8 cellular contexts compared by ENCODE assay signal in the genomic region with DNA sequence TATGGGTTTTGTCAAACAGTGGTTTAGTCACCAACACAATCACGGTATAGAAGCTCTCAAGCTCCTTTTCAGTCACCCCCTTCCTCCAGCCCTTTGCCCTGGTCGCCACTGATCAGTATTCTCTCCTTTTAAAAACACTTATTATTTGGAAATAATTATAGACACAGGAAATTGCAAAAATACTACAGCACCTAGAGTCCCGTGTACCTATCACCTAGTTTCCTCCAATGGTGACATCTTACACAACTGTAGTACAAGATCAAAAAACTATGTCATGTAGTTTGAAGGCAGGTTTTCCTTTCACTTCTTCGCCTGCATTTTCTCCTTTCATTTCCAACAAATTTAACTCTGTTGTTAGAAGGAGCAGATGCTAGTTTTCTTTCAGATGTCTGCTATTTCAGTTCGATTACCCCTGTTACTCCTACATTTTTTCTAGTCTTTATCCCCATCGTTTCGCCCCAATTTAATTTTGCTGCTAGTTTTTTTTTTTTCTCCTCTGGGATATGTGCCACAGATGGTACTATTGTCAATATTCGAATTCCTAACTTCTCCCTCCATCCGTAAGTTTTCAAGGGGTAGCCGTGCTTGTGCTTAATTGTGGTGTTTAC. TPM values are rescaled to one million over a fixed set of nuclear protein-coding genes. Genes with fewer than 3 reads are reported as not detected.
A peak's percentile ranks its signal among the peaks of the same experiment; 100 is the strongest.
DNase-seq lines count a peak whose midpoint lies in the region; ATAC-seq and TF ChIP-seq lines count a peak whose summit lies in the region.

No MANE protein-coding gene starts in this region.

- peaks cover 17% of the 10 kb centered on the region; the same call in 1 of the 2 replicates for H3K79me2 ChIP-seq in SK-N-SH (ENCODE audit: insufficient read depth)

- H3K9ac ChIP-seq in SK-N-SH (peak overlapping the region; percentile 94), mucosa of stomach (ENCODE audit: low read length) (peak overlapping the region; percentile 98)

- POLR2A ChIA-PET in SK-N-SH (lab: Yijun Ruan, JAX), result interaction anchor here (0.7 to 1.2 kb wide), 6 partner anchors 40 to 220 kb away, joined by 3 to 16 read pairs (median 7); a partner anchor contains a TSS

- peaks cover 0 to under 1% of the 10 kb centered on the region in 2 experiments for H3K36me3 ChIP-seq in SK-N-SH (replicated peaks in 1 of 2; ENCODE audit: control insufficient read depth in 1 of 2, insufficient read depth in 2 of 2, low read length in 1 of 2)
- no peaks in the 10 kb centered on the region for H3K36me3 ChIP-seq in effector memory CD4-positive, alpha-beta T cell (ENCODE audit: control insufficient read depth, insufficient read depth, low read length)
- H3K36me3 ChIP-seq in mucosa of stomach (ENCODE audit: control insufficient read depth, insufficient read depth, low read length), result no peaks in the 10 kb centered on the region
- no peaks in the 10 kb centered on the region for H3K36me3 ChIP-seq in aorta (ENCODE audit: control insufficient read depth in 1 of 2, insufficient read depth in 2 of 2, low read length in 1 of 2)

- intact Hi-C loops in aorta (cut with DNase I), result loop anchor here (2.0 to 10.0 kb wide), 6 partner anchors 114 to 456 kb away; a partner anchor contains a TSS

- no peak for TF ChIP-seq CTCF in SK-N-SH (IDR thresholded peaks at IDR 0.05)

- TF ChIP-seq RAD21 in SK-N-SH (IDR thresholded peaks at IDR 0.05; ENCODE audit: low read length), result 0 out of 2 replicates have a peak, but pooled peaks have one; percentile 7

- peak overlapping the region; percentile 89 for H2AFZ ChIP-seq in SK-N-SH (ENCODE audit: low read depth)

- H3K9me3 ChIP-seq in SK-N-SH, result no peaks in the 10 kb centered on the region
- no peaks in the 10 kb centered on the region for H3K9me3 ChIP-seq in effector memory CD4-positive, alpha-beta T cell (ENCODE audit: control insufficient read depth, low read length)
- no peaks in the 10 kb centered on the region for H3K9me3 ChIP-seq in mucosa of stomach (ENCODE audit: control insufficient read depth, low read length)
- no peaks in the 10 kb centered on the region for H3K9me3 ChIP-seq in aorta (ENCODE audit: control insufficient read depth, low read length)

- no peaks in the 10 kb centered on the region for H3K9me2 ChIP-seq in SK-N-SH

- H3K27ac ChIP-seq in SK-N-SH (ENCODE audit: low read depth in 2 of 2, low read length in 1 of 2) (peak overlapping the region; percentile 92 to 96), aorta (ENCODE audit: low read depth in 1 of 2, low read length in 2 of 2) (peak overlapping the region; percentile 65 to 95)
- peak overlapping the region; percentile 93 for H3K27ac ChIP-seq in effector memory CD4-positive, alpha-beta T cell (ENCODE audit: insufficient read depth, low read length, poor library complexity, severe bottlenecking)

- CTCF ChIA-PET in SK-N-SH (lab: Yijun Ruan, JAX), result interaction anchor here (1.0 to 2.5 kb wide), 2 partner anchors 114 to 433 kb away, joined by 3 to 14 read pairs; no protein-coding TSS in a partner anchor

- DNase-seq in NCI-H510A treated with DMSO at 0.1 percent for 48 hours (lab: John Stamatoyannopoulos, UW) (peak; percentile 50), NCI-H510A (lab: John Stamatoyannopoulos, UW) (no peak), SK-N-SH (peak; percentile 41), aorta (no peak)
- no peak for DNase-seq in effector memory CD4-positive, alpha-beta T cell
- DNase-seq in effector CD4-positive, alpha-beta T cell, result no peak

- no peak for TF ChIP-seq EP300 in SK-N-SH (IDR thresholded peaks at IDR 0.05; ENCODE audit: borderline replicate concordance in 1 of 2, low read depth in 1 of 2, low read length in 1 of 2)

- WGBS in SK-N-SH (ENCODE audit: low lambda C conversion rate), result 1% methylated on average over 10 of the region's 10 CpGs
- WGBS in aorta, 2 donors, result 1% methylated on average over 10 of the region's 10 CpGs

- peak overlapping the region; percentile 82 for H3K4me2 ChIP-seq in SK-N-SH

- peak; percentile 29 for ATAC-seq in HG03354 (IDR thresholded peaks at IDR 0.05; ENCODE audit: poor library complexity, severe bottlenecking, unreplicated experiment)
- no peak for ATAC-seq in aorta (ENCODE audit: low FRiP score)

- no peaks in the 10 kb centered on the region for H3K27me3 ChIP-seq in SK-N-SH (ENCODE audit: insufficient read depth)
- no peaks in the 10 kb centered on the region for H3K27me3 ChIP-seq in effector memory CD4-positive, alpha-beta T cell (replicated peaks; ENCODE audit: control insufficient read depth, insufficient read depth, low read length, poor library complexity, severe bottlenecking)
- no peaks in the 10 kb centered on the region for H3K27me3 ChIP-seq in mucosa of stomach (ENCODE audit: control insufficient read depth, insufficient read depth, low read length)
- no peaks in the 10 kb centered on the region for H3K27me3 ChIP-seq in aorta (ENCODE audit: control insufficient read depth in 1 of 2, insufficient read depth in 2 of 2, low read length in 1 of 2)

- H3K4me1 ChIP-seq in SK-N-SH (ENCODE audit: control insufficient read depth in 1 of 2, insufficient read depth in 2 of 2, low read depth in 1 of 2, low read length in 1 of 2) (peaks cover 0 to 8% of the 10 kb centered on the region in 2 experiments; a peak in 3 of 4 replicates), mucosa of stomach (ENCODE audit: control insufficient read depth, insufficient read depth, low read length) (peaks cover 4% of the 10 kb centered on the region), aorta (ENCODE audit: control insufficient read depth in 1 of 2, insufficient read depth in 2 of 2, low read length in 2 of 2) (no peaks in the 10 kb centered on the region)
- H3K4me1 ChIP-seq in effector memory CD4-positive, alpha-beta T cell (ENCODE audit: control insufficient read depth, insufficient read depth, low read length, poor library complexity, severe bottlenecking), result no peaks in the 10 kb centered on the region

- no peaks in the 10 kb centered on the region for H4K20me1 ChIP-seq in SK-N-SH (ENCODE audit: insufficient read depth)

- peak overlapping the region; percentile 80 to 84 for H3K4me3 ChIP-seq in SK-N-SH (ENCODE audit: low read depth in 2 of 2, low read length in 1 of 2)
- H3K4me3 ChIP-seq in effector memory CD4-positive, alpha-beta T cell (ENCODE audit: insufficient read depth, low read depth, low read length, poor library complexity, severe bottlenecking), result peak overlapping the region; percentile 75
- H3K4me3 ChIP-seq in mucosa of stomach (ENCODE audit: low read length), result peak overlapping the region; percentile 97
- H3K4me3 ChIP-seq in aorta (ENCODE audit: low read length in 2 of 2), result peak overlapping the region; percentile 96 to 97

- H3F3A ChIP-seq in SK-N-SH (replicated peaks; ENCODE audit: insufficient read depth), result peaks cover 7% of the 10 kb centered on the region

TF ChIP-seq in SK-N-SH, 30 proteins besides CTCF, POLR2A, EP300 and RAD21:
- TF ChIP-seq GATA2 (CRISPR knock-in tag; IDR thresholded peaks at IDR 0.05), result no peak
- TF ChIP-seq TEAD4 (IDR thresholded peaks at IDR 0.05; ENCODE audit: borderline replicate concordance, insufficient read depth), result no peak
- TF ChIP-seq NRF1 (IDR thresholded peaks at IDR 0.05; ENCODE audit: low read depth, low read length), result no peak
- TF ChIP-seq POLR2AphosphoS5 (IDR thresholded peaks at IDR 0.05; ENCODE audit: low read depth, low read length), result no peak; the same call in 1 of the 2 replicates
- TF ChIP-seq, protein P1, sequence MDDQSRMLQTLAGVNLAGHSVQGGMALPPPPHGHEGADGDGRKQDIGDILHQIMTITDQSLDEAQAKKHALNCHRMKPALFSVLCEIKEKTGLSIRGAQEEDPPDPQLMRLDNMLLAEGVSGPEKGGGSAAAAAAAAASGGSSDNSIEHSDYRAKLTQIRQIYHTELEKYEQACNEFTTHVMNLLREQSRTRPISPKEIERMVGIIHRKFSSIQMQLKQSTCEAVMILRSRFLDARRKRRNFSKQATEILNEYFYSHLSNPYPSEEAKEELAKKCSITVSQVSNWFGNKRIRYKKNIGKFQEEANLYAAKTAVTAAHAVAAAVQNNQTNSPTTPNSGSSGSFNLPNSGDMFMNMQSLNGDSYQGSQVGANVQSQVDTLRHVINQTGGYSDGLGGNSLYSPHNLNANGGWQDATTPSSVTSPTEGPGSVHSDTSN (IDR thresholded peaks at IDR 0.05), result no peak
- TF ChIP-seq FOXJ3 (CRISPR knock-in tag; IDR thresholded peaks at IDR 0.05), result no peak
- TF ChIP-seq TAF1 (IDR thresholded peaks at IDR 0.05; ENCODE audit: borderline replicate concordance, low read depth, low read length), result no peak

RNA-seq across cellular contexts. Expression of a gene that starts 0.6 kb away (rescaled TPM):
- polyA plus RNA-seq in SK-N-SH (2012; rRNA removed) (3.2 and 3.4 TPM in 2 replicates), aorta (10 to 100 TPM in 1 of 2 donors, 1 to 10 TPM in 1; 3.9 to 12.8 TPM)
- 6.2 and 6.3 TPM in 2 replicates for polyA plus RNA-seq in SK-N-SH (2012; cell fraction: cytosol; rRNA removed)
- 1.7 and 3.2 TPM in 2 replicates for polyA plus RNA-seq in SK-N-SH (2012; cell fraction: nucleus; rRNA removed)
- total RNA-seq in aorta, result 10 to 100 TPM in 1 of 2 donors, 1 to 10 TPM in 1; 7.1 to 10.3 TPM

Comparison
In these comparisons a context has a peak if more than half of its experiments do, and no peak if none do; other contexts are left out.
1. DNase-seq: peak in NCI-H510A treated with DMSO at 0.1 percent for 48 hours (single experiment) and SK-N-SH (single experiment); none in NCI-H510A (single experiment), effector memory CD4-positive, alpha-beta T cell (0 of 3), aorta (0 of 2) and effector CD4-positive, alpha-beta T cell (single experiment).
2. Peak in every context shown above with its lines, with median percentiles within 50 percentile points of each other: H3K27ac ChIP-seq and H3K4me3 ChIP-seq.